Comparison of ENCODE assay signal across 8 cellular contexts in the genomic region with DNA sequence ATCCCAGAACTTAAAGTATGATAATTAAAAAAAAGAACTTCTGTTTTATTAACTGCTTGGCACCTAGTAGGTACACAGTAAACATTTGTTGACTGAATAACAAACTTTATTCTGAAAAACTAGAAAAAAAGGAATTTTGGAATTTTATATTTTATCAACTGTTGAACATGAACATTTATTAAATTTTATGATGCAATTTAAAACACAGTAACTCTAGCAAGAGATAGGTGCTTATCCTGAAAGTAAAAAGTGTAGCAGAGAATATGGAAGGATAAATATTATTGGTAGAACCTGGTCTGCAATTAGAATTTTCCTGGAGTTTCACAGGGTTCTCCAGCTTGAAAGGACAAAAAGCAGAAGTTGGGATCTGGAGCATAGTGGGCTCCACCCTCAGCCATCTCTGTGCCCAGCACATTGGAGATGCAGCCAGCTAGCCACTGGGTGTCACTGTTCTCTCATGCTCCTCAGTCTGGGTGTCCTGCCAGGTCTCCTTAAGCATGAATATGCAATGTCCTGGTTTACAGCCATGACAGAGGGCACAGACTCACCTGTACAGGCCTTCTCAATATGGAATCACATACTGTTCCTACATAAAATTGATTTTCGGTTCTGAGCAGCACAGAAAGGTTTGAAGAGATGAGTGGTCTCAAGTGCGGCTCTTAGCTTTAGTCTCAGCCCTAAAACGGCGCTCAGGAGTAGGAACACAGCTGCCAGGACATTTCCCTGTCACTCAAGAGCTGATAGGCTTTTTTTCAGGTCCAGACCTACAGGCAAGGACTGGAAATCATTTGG. TPM values are rescaled to one million over a fixed set of nuclear protein-coding genes. Genes with fewer than 3 reads are reported as not detected.
A peak's percentile ranks its signal among the peaks of the same experiment; 100 is the strongest.
DNase-seq lines count a peak whose midpoint lies in the region; ATAC-seq, FAIRE-seq and TF ChIP-seq lines count a peak whose summit lies in the region.

No MANE protein-coding gene starts in this region.

- H4K5ac ChIP-seq in H9 (ENCODE audit: insufficient read length, low read depth, low read length) = no peak overlapping the region

- H3K4ac ChIP-seq in H9 (ENCODE audit: low read depth, low read length) = no peak overlapping the region

- no peaks in the 10 kb centered on the region for H3K23me2 ChIP-seq in H9 (ENCODE audit: insufficient read length, low read depth, low read length, poor library complexity, severe bottlenecking)

- POLR2A ChIA-PET in Panc1 (lab: Charles Lee) = no interaction called here

- peak overlapping the region; percentile 92 for H2AFZ ChIP-seq in H9 (ENCODE audit: low read length)

- H3K4me3 ChIP-seq in LNCaP clone FGC (ENCODE audit: low read depth, low read length) (no peak overlapping the region), Panc1 (ENCODE audit: low read depth in 2 of 2, low read length in 2 of 2) (no peak overlapping the region), pancreas (no peak overlapping the region)

- H3K36me3 ChIP-seq in Panc1 (ENCODE audit: control insufficient read depth, insufficient read depth, low read length) = no peaks in the 10 kb centered on the region
- H3K36me3 ChIP-seq in pancreas = no peaks in the 10 kb centered on the region

- H2BK120ac ChIP-seq in H9 (ENCODE audit: low read depth, low read length, poor library complexity, severe bottlenecking) = no peak overlapping the region

- ATAC-seq in Panc1 (peak; percentile 100), pancreas (peak; percentile 100)
- peak; percentile 94 for ATAC-seq in activated T-helper 17 cell treated with anti-CD3 and anti-CD28 coated beads, Interleukin-2, amount 50 U/mL, for 72 hours (replicated peaks)

- no peak overlapping the region for H2AK5ac ChIP-seq in H9 (ENCODE audit: insufficient read length, low read length)

- H3K79me2 ChIP-seq in H9 (ENCODE audit: insufficient read depth, low read length) = no peaks in the 10 kb centered on the region

- H3K27me3 Mint-ChIP-seq in H9 (ENCODE audit: low read depth) = peaks cover 3% of the 10 kb centered on the region
- H3K27me3 Mint-ChIP-seq in activated T-helper 17 cell treated with anti-CD3 and anti-CD28 coated beads, Interleukin-2, amount 50 U/mL, for 72 hours = peaks cover 4% of the 10 kb centered on the region

- no peak overlapping the region for H4K91ac ChIP-seq in H9 (ENCODE audit: insufficient read length, low read depth, low read length)

- DNase-seq in GM04504 (ENCODE audit: low read depth) (peak; percentile 33), H9 (peak; percentile 89), LNCaP clone FGC (ENCODE audit: low read depth) (peak; percentile 90), Panc1 (ENCODE audit: low read depth, low spot score) (peak; percentile 71), germinal center (ENCODE audit: low spot score) (peak; percentile 56), pancreas (peak; percentile 62 to 81 (median 72)), urothelium cell line (ENCODE audit: low spot score) (peak; percentile 74)

- H3K4me3 Mint-ChIP-seq in H9 = no peak overlapping the region
- H3K4me3 Mint-ChIP-seq in activated T-helper 17 cell treated with anti-CD3 and anti-CD28 coated beads, Interleukin-2, amount 50 U/mL, for 72 hours = no peak overlapping the region

- H3K36me3 Mint-ChIP-seq in H9 (ENCODE audit: insufficient read depth in 1 of 3, low read depth in 3 of 3) = 0 out of 7 replicates have a peak, but pooled peaks cover 0 to 6% (median 0%) of the 10 kb centered on the region in 3 experiments
- no peaks in the 10 kb centered on the region for H3K36me3 Mint-ChIP-seq in activated T-helper 17 cell treated with anti-CD3 and anti-CD28 coated beads, Interleukin-2, amount 50 U/mL, for 72 hours (ENCODE audit: low read depth)

- H2BK20ac ChIP-seq in H9 (ENCODE audit: low read depth, low read length, poor library complexity, severe bottlenecking) = no peak overlapping the region

- no peak for FAIRE-seq in pancreas (lab: Jason Lieb, UNC)
- FAIRE-seq in urothelium cell line (lab: Jason Lieb, UNC) = no peak

- H3K27ac Mint-ChIP-seq in H9 = no peak overlapping the region
- H3K27ac Mint-ChIP-seq in activated T-helper 17 cell treated with anti-CD3 and anti-CD28 coated beads, Interleukin-2, amount 50 U/mL, for 72 hours = no peak overlapping the region

- H3K9ac ChIP-seq in H9 (ENCODE audit: extremely low read depth, insufficient read length, low read length) = no peak overlapping the region

- intact Hi-C loops in Panc1 (cut with micrococcal nuclease; ENCODE audit: unreplicated experiment) (loop anchor here (5.0 kb wide), 1 partner anchor 236 kb away; no protein-coding TSS in a partner anchor), pancreas (cut with DNase I) (no loop called here)

- H4K20me1 ChIP-seq in H9 (ENCODE audit: control insufficient read depth, insufficient read depth, insufficient read length) = no peaks in the 10 kb centered on the region

- no peak overlapping the region for H3T11ph ChIP-seq in H9 (ENCODE audit: low read length)

- H3K4me2 ChIP-seq in H9 (ENCODE audit: insufficient read depth, insufficient read length, low read length) = no peak overlapping the region

- no peak overlapping the region for H3K18ac ChIP-seq in H9 (ENCODE audit: insufficient read length, low read depth, low read length)

- no CpG with 5 or more reads among the region's 4 CpGs for WGBS in H9 (ENCODE audit: extremely low coverage, insufficient read length, low lambda C conversion rate)
- 72 to 75% methylated on average over 4 of the region's 4 CpGs for WGBS in pancreas, 2 donors

- no peaks in the 10 kb centered on the region for H3K79me1 ChIP-seq in H9 (ENCODE audit: insufficient read depth, low read depth, low read length, poor library complexity, severe bottlenecking)

- CTCF ChIA-PET in Panc1 (lab: Charles Lee) = interaction anchor here (0.6 to 1.2 kb wide), 3 partner anchors 18 to 1037 kb away, joined by 3 to 5 read pairs (median 3); no protein-coding TSS in a partner anchor

- peaks cover 7 to 15% of the 10 kb centered on the region in 2 experiments; a peak in 4 of 5 replicates for H3K9me3 Mint-ChIP-seq in H9
- H3K9me3 Mint-ChIP-seq in activated T-helper 17 cell treated with anti-CD3 and anti-CD28 coated beads, Interleukin-2, amount 50 U/mL, for 72 hours = peaks cover 3% of the 10 kb centered on the region

- H4K8ac ChIP-seq in H9 (replicated peaks; ENCODE audit: insufficient read length, low read depth, low read length) = no peak overlapping the region

- no peak overlapping the region for H2BK12ac ChIP-seq in H9 (ENCODE audit: insufficient read length, low read depth, low read length)

- H3K9me3 ChIP-seq in H9 (ENCODE audit: control insufficient read depth, low read depth, low read length) = no peaks in the 10 kb centered on the region
- no peaks in the 10 kb centered on the region for H3K9me3 ChIP-seq in Panc1 (ENCODE audit: control insufficient read depth, insufficient read depth, low read depth, low read length)
- H3K9me3 ChIP-seq in pancreas = no peaks in the 10 kb centered on the region

- BruUV-seq in Panc1 (replicated peaks; lab: Mats Ljungman, UMichigan) = no TSS peak

- no peak overlapping the region for H2BK15ac ChIP-seq in H9 (ENCODE audit: low read depth, low read length)

- peak; percentile 91 for TF ChIP-seq CTCF in H9 (conservative IDR thresholded peaks at IDR 0.05)
- TF ChIP-seq CTCF in LNCaP clone FGC (IDR thresholded peaks at IDR 0.05; ENCODE audit: control insufficient read depth, extremely low read depth, insufficient read depth) = peak; percentile 94
- peak; percentile 88 for TF ChIP-seq CTCF in Panc1 (IDR thresholded peaks at IDR 0.05)
- TF ChIP-seq CTCF in pancreas (IDR thresholded peaks at IDR 0.05) = peak; percentile 47 to 66 (median 62)

- H3K27me3 ChIP-seq in H9 (ENCODE audit: insufficient read depth, low read length) (no peaks in the 10 kb centered on the region), Panc1 (ENCODE audit: control insufficient read depth, insufficient read depth, low read length) (peaks cover under 1% of the 10 kb centered on the region; the same call in 1 of the 2 replicates), pancreas (no peaks in the 10 kb centered on the region)

- no peak overlapping the region for H3K14ac ChIP-seq in H9 (ENCODE audit: insufficient read depth, low read length)

- no peaks in the 10 kb centered on the region; the same call in 1 of the 2 replicates for H3K4me1 ChIP-seq in H9 (ENCODE audit: insufficient read depth, low read length)
- no peaks in the 10 kb centered on the region for H3K4me1 ChIP-seq in Panc1 (ENCODE audit: control insufficient read depth, insufficient read depth, low read length)
- no peaks in the 10 kb centered on the region for H3K4me1 ChIP-seq in pancreas

- no peak overlapping the region for H3K56ac ChIP-seq in H9 (ENCODE audit: insufficient read length, low read depth, low read length)

- peaks cover 2 to 12% of the 10 kb centered on the region in 2 experiments; a peak in 3 of 4 replicates for H3K4me1 Mint-ChIP-seq in H9
- H3K4me1 Mint-ChIP-seq in activated T-helper 17 cell treated with anti-CD3 and anti-CD28 coated beads, Interleukin-2, amount 50 U/mL, for 72 hours = no peaks in the 10 kb centered on the region

- H3K23ac ChIP-seq in H9 (ENCODE audit: insufficient read length, low read depth, low read length) = no peak overlapping the region

- in situ Hi-C loops in Panc1 (cut with HindIII; ENCODE audit: low pct_unique_long_range_greater_than_20kb, low sequenced_read_pairs) = no loop called here

- no peak overlapping the region for H3K27ac ChIP-seq in H9 (ENCODE audit: insufficient read length, low read depth, low read length)
- no peak overlapping the region for H3K27ac ChIP-seq in Panc1 (ENCODE audit: low read length)
- no peak overlapping the region for H3K27ac ChIP-seq in pancreas

- H2BK5ac ChIP-seq in H9 (ENCODE audit: insufficient read length, low read length) = no peak overlapping the region

RNA-seq across cellular contexts. Expression of gene IL20RA, which starts 31.7 kb away (rescaled TPM):
- 0.55 and 0.74 TPM in 2 replicates for total RNA-seq in H9 (2021)
- total RNA-seq in Panc1 (2021; ENCODE audit: unreplicated experiment) = not detected
- not detected for polyA plus RNA-seq in Panc1 (2012; ENCODE audit: insufficient read length)
- under 1 TPM in 1 of 2 donors, not detected in 1; 0.06 TPM for total RNA-seq in activated T-helper 17 cell treated with anti-CD3 and anti-CD28 coated beads, Interleukin-2, amount 50 U/mL, for 72 hours
- total RNA-seq in pancreas = 10 to 100 TPM in 1 of 6 donors, 1 to 10 TPM in 5; 5.5 to 12.4 (median 9.0) TPM
- 10 to 100 TPM in 1 of 2 donors, 1 to 10 TPM in 1; 7.0 to 22.2 TPM for polyA plus RNA-seq in pancreas

Comparison
In these comparisons a context has a peak if more than half of its experiments do, and no peak if none do; other contexts are left out.
1. DNase-seq: peak in every context shown above with its lines; median percentile 90 in LNCaP clone FGC; 89 in H9; 74 in urothelium cell line; 72 in pancreas; 71 in Panc1; 56 in germinal center; 33 in GM04504.